ENCODE assay signal across 8 cellular contexts in genomic region chr5:54753034-54753433, GRCh38.
DNase-seq lines count a peak whose midpoint lies in the region; ATAC-seq and TF ChIP-seq lines count a peak whose summit lies in the region.

No MANE protein-coding gene starts in this region.

- no peak overlapping the region for H3K4me3 ChIP-seq in AG10803 (ENCODE audit: low read length)
- H3K4me3 ChIP-seq in thoracic aorta: peak overlapping the region; percentile 45
- no peak overlapping the region for H3K4me3 ChIP-seq in A673 (ENCODE audit: low read depth, low read length, poor library complexity, severe bottlenecking)

- peaks cover 11% of the 10 kb centered on the region for H3K9me3 Mint-ChIP-seq in activated T-helper 1 cell treated with anti-CD3 and anti-CD28 coated beads, Interleukin-12 subunit alpha, Interleukin-12 subunit beta, Interleukin-2, Interleukin-4 antibody, amounts not matched to agents 30 ng/mL and 10 ng/mL and 1 ng/mL, durations not matched to agents 14 hours and 24 hours and 36 hours

- H3K27ac ChIP-seq in thoracic aorta (no peak overlapping the region), A673 (ENCODE audit: low read depth, low read length, poor library complexity, severe bottlenecking) (no peak overlapping the region)

- H3K9me3 ChIP-seq in thoracic aorta (no peaks in the 10 kb centered on the region), A673 (ENCODE audit: low read depth, low read length, poor library complexity, severe bottlenecking) (no peaks in the 10 kb centered on the region)

- H3K27ac Mint-ChIP-seq in activated T-helper 1 cell treated with anti-CD3 and anti-CD28 coated beads, Interleukin-12 subunit alpha, Interleukin-12 subunit beta, Interleukin-2, Interleukin-4 antibody, amounts not matched to agents 30 ng/mL and 10 ng/mL and 1 ng/mL, durations not matched to agents 14 hours and 24 hours and 36 hours: peak overlapping the region; percentile 80

- H3K36me3 ChIP-seq in thoracic aorta (no peaks in the 10 kb centered on the region), A673 (ENCODE audit: insufficient read depth, low read length, poor library complexity, severe bottlenecking) (no peaks in the 10 kb centered on the region)

- POLR2A ChIA-PET in HEK293T (lab: Yijun Ruan, JAX): no interaction called here
- POLR2A ChIA-PET in A673 (lab: Charles Lee; ENCODE audit: low non-redundant PET): interaction anchor here (0.6 kb wide), 1 partner anchor 407 kb away, joined by 3 read pairs; the partner anchor contains the start of gene GPX8

- TF ChIP-seq CTCF in AG10803 (conservative IDR thresholded peaks at IDR 0.05; ENCODE audit: low read length) (no peak), thoracic aorta (IDR thresholded peaks at IDR 0.05) (no peak), A673 (conservative IDR thresholded peaks at IDR 0.05; ENCODE audit: low read depth, low read length) (no peak)

- peaks cover 13% of the 10 kb centered on the region for H3K36me3 Mint-ChIP-seq in activated T-helper 1 cell treated with anti-CD3 and anti-CD28 coated beads, Interleukin-12 subunit alpha, Interleukin-12 subunit beta, Interleukin-2, Interleukin-4 antibody, amounts not matched to agents 30 ng/mL and 10 ng/mL and 1 ng/mL, durations not matched to agents 14 hours and 24 hours and 36 hours (ENCODE audit: low read depth)

- CTCF ChIA-PET in HEK293T (lab: Yijun Ruan, JAX): no interaction called here
- CTCF ChIA-PET in A673 (lab: Charles Lee): no interaction called here

- H3K27me3 Mint-ChIP-seq in activated T-helper 1 cell treated with anti-CD3 and anti-CD28 coated beads, Interleukin-12 subunit alpha, Interleukin-12 subunit beta, Interleukin-2, Interleukin-4 antibody, amounts not matched to agents 30 ng/mL and 10 ng/mL and 1 ng/mL, durations not matched to agents 14 hours and 24 hours and 36 hours (ENCODE audit: insufficient read depth): no peaks in the 10 kb centered on the region

- H3K4me3 Mint-ChIP-seq in activated T-helper 1 cell treated with anti-CD3 and anti-CD28 coated beads, Interleukin-12 subunit alpha, Interleukin-12 subunit beta, Interleukin-2, Interleukin-4 antibody, amounts not matched to agents 30 ng/mL and 10 ng/mL and 1 ng/mL, durations not matched to agents 14 hours and 24 hours and 36 hours: peak overlapping the region; percentile 47

- BruUV-seq in A673 (replicated peaks; lab: Mats Ljungman, UMichigan): no TSS peak

- intact Hi-C loops in activated T-helper 1 cell treated with anti-CD3 and anti-CD28 coated beads, Interleukin-12 subunit alpha, Interleukin-12 subunit beta, Interleukin-2, Interleukin-4 antibody, amounts not matched to agents 30 ng/mL and 10 ng/mL and 1 ng/mL, durations not matched to agents 14 hours and 24 hours and 36 hours (cut with micrococcal nuclease): loop anchor here (1.0 to 2.0 kb wide), 3 partner anchors 9 to 42 kb away; no protein-coding TSS in a partner anchor
- intact Hi-C loops in A673 (cut with micrococcal nuclease; ENCODE audit: unreplicated experiment): no loop called here

- H3K4me1 Mint-ChIP-seq in activated T-helper 1 cell treated with anti-CD3 and anti-CD28 coated beads, Interleukin-12 subunit alpha, Interleukin-12 subunit beta, Interleukin-2, Interleukin-4 antibody, amounts not matched to agents 30 ng/mL and 10 ng/mL and 1 ng/mL, durations not matched to agents 14 hours and 24 hours and 36 hours (ENCODE audit: low read depth): peaks cover 55% of the 10 kb centered on the region

- H3K4me1 ChIP-seq in thoracic aorta (ENCODE audit: control insufficient read depth in 1 of 2, low read depth in 2 of 2) (peaks cover 0 to 9% of the 10 kb centered on the region in 2 donors), A673 (ENCODE audit: insufficient read depth, low read length, poor library complexity, severe bottlenecking) (no peaks in the 10 kb centered on the region)

- ATAC-seq in GM19328 (IDR thresholded peaks at IDR 0.05; ENCODE audit: unreplicated experiment) (peak; percentile 78), HG03342 (IDR thresholded peaks at IDR 0.05; ENCODE audit: unreplicated experiment) (peak; percentile 79), thoracic aorta (ENCODE audit: insufficient number of reproducible peaks, low FRiP score, low read depth) (no peak)

- DNase-seq in AG10803 (ENCODE audit: low read depth) (peak; percentile 71), thoracic aorta (ENCODE audit: low spot score) (no peak), HEK293T (ENCODE audit: extremely low spot score) (no peak), A673 (ENCODE audit: low spot score) (no peak)
- DNase-seq in activated T-helper 1 cell treated with anti-CD3 and anti-CD28 coated beads, Interleukin-12 subunit alpha, Interleukin-12 subunit beta, Interleukin-2, Interleukin-4 antibody, amounts not matched to agents 30 ng/mL and 10 ng/mL and 1 ng/mL, durations not matched to agents 14 hours and 24 hours and 36 hours (ENCODE audit: low spot score): peak; percentile 42
- no peak for DNase-seq in activated naive CD4-positive, alpha-beta T cell (lab: John Stamatoyannopoulos, UW)

- H3K27me3 ChIP-seq in thoracic aorta (replicated peaks; ENCODE audit: insufficient read depth) (no peaks in the 10 kb centered on the region), A673 (replicated peaks; ENCODE audit: insufficient read depth, low read depth, low read length, poor library complexity) (no peaks in the 10 kb centered on the region)

TF ChIP-seq in HEK293T, 16 proteins besides CTCF, POLR2A, EP300 and RAD21:
- no peak for TF ChIP-seq LEF1 (IDR thresholded peaks at IDR 0.05; ENCODE audit: borderline replicate concordance)
- no peak for TF ChIP-seq CTBP1 (IDR thresholded peaks at IDR 0.05; ENCODE audit: borderline replicate concordance)
- TF ChIP-seq BHLHE40 (IDR thresholded peaks at IDR 0.05; ENCODE audit: borderline replicate concordance): no peak
- TF ChIP-seq FOXK2 (IDR thresholded peaks at IDR 0.05): no peak
TF ChIP-seq in HEK293T: peak in this region for 0.

Comparison
In these comparisons a context has a peak if more than half of its experiments do, and no peak if none do; other contexts are left out.
1. DNase-seq: peak in AG10803 (single experiment) and activated T-helper 1 cell treated with anti-CD3 and anti-CD28 coated beads, Interleukin-12 subunit alpha, Interleukin-12 subunit beta, Interleukin-2, Interleukin-4 antibody, amounts not matched to agents 30 ng/mL and 10 ng/mL and 1 ng/mL, durations not matched to agents 14 hours and 24 hours and 36 hours (single experiment); none in thoracic aorta (single experiment), HEK293T (single experiment), A673 (single experiment) and activated naive CD4-positive, alpha-beta T cell (0 of 4).